6 cellular contexts compared by ENCODE assay signal in the genomic region with DNA sequence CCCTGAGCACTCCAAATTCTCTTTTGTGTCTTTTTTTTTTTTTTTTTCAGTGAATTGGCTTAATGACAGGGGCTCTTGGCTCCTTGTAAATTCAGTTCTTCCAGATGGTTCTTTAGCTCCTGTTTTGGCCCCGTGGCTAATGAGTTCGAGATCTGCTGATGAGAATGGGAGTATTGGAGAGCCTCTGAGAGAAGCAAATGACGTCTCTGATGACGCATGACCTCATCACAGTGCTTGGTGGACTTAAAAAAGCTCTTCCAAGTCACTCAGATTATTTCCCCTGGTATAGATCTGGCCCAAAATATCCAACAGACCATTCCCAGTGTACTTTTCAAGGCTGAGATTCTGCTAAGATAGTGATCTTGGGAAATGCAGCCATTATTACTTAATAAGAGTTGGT.
"Had no signal": no experiment of that assay in that cellular context is flagged by ENCODE, and none has a peak within 500 bp of the region (broad histone marks: within the 10 kb centered on the region; RNA-seq: fewer than 3 reads in every experiment).

No MANE protein-coding gene starts in this region.

- H3K4me3 ChIP-seq: K562 had no signal

- FAIRE-seq: HTR-8/SVneo, K562 had no signal

- ATAC-seq: K562 had no signal

- DNase-seq: IMR-90, KBM-7, KG1 had no signal

- H3K27ac ChIP-seq: HL-60 had no signal
